20 cellular contexts compared by ENCODE assay signal in genomic region chr9:137325124-137325523, GRCh38. TPM values are rescaled to one million over a fixed set of nuclear protein-coding genes. Genes with fewer than 3 reads are reported as not detected.
"Had no signal": no experiment of that assay in that cellular context is flagged by ENCODE, and none has a peak within 500 bp of the region (broad histone marks: within the 10 kb centered on the region; RNA-seq: fewer than 3 reads in every experiment).

No MANE protein-coding gene starts in this region.

- H3K27me3 ChIP-seq: SJSA1 had no signal

- H3K9me3 ChIP-seq: SJSA1 had no signal

- H3K36me3 ChIP-seq: SJSA1 had no signal

- ATAC-seq: Right ventricle myocardium inferior had no signal

- DNase-seq: KBM-7, MV-4-11, NCI-H1048, NCI-H1105, NCI-H1417, NCI-H1436 treated with DMSO at 0.1 percent for 48 hours, NCI-H1694, NCI-H187 treated with DMSO at 0.1 percent for 48 hours, NCI-H2029 treated with DMSO at 0.1 percent for 48 hours, NCI-H226, NCI-H446, NCI-H510A, NCI-H524 treated with DMSO at 0.1 percent for 48 hours, NCI-H69, NCI-H774, SIG-M5 had no signal

- H3K4me3 ChIP-seq: SJSA1, SK-N-MC had no signal

- H3K27ac ChIP-seq: SJSA1, SK-N-MC had no signal

- H3K4me1 ChIP-seq: SJSA1 had no signal

RNA-seq across cellular contexts. Expression of gene NRARP, which starts 23.1 kb away (rescaled TPM):
- total RNA-seq: LHCN-M2 had no signal
